Comparison of ENCODE assay signal across 10 cellular contexts in genomic region chr17:67082110-67082509, GRCh38. TPM values are rescaled to one million over a fixed set of nuclear protein-coding genes. Genes with fewer than 3 reads are reported as not detected.
A peak's percentile ranks its signal among the peaks of the same experiment; 100 is the strongest.
DNase-seq lines count a peak whose midpoint lies in the region; ATAC-seq, FAIRE-seq and TF ChIP-seq lines count a peak whose summit lies in the region.
"Had no signal": no experiment of that assay in that cellular context is flagged by ENCODE, and none has a peak within 500 bp of the region (broad histone marks: within the 10 kb centered on the region; RNA-seq: fewer than 3 reads in every experiment).

No MANE protein-coding gene starts in this region.

- TF ChIP-seq POLR2A in breast epithelium (IDR thresholded peaks at IDR 0.05), result no peak

- peak; percentile 37 for FAIRE-seq in GM19239 (lab: Jason Lieb, UNC)

- H3K4me1 ChIP-seq in breast epithelium, result no peaks in the 10 kb centered on the region

- no peaks in the 10 kb centered on the region for H3K36me3 Mint-ChIP-seq in activated naive CD8-positive, alpha-beta T cell
- peaks cover 46% of the 10 kb centered on the region for H3K36me3 Mint-ChIP-seq in osteocyte (ENCODE audit: unreplicated experiment)

- H3K36me3 ChIP-seq in GM06990 (ENCODE audit: control insufficient read depth, insufficient read depth, low read length), result peaks cover 2% of the 10 kb centered on the region
- H3K36me3 ChIP-seq in breast epithelium, result no peaks in the 10 kb centered on the region

- intact Hi-C loops in breast epithelium (cut with DNase I; ENCODE audit: low total_unique reads), result no loop called here

- H3K27ac Mint-ChIP-seq in activated naive CD8-positive, alpha-beta T cell, result peak overlapping the region; percentile 68
- no peak overlapping the region for H3K27ac Mint-ChIP-seq in osteocyte (ENCODE audit: unreplicated experiment)
- H3K27ac Mint-ChIP-seq: activated B cell treated with CpG ODN at 0.5 μM for 24 hours had no signal

- H3K27ac ChIP-seq in breast epithelium, result no peak overlapping the region

- ATAC-seq in HG03095 (IDR thresholded peaks at IDR 0.05; ENCODE audit: unreplicated experiment), result peak; percentile 76

- no peaks in the 10 kb centered on the region for H3K9me3 ChIP-seq in breast epithelium

- no peaks in the 10 kb centered on the region for H3K9me3 Mint-ChIP-seq in activated naive CD8-positive, alpha-beta T cell (ENCODE audit: low read depth)
- no peaks in the 10 kb centered on the region for H3K9me3 Mint-ChIP-seq in osteocyte (ENCODE audit: unreplicated experiment)
- H3K9me3 Mint-ChIP-seq: activated B cell treated with CpG ODN at 0.5 μM for 24 hours had no signal

- peaks cover 25% of the 10 kb centered on the region for H3K4me1 Mint-ChIP-seq in activated naive CD8-positive, alpha-beta T cell (ENCODE audit: low read depth)
- peaks cover 2% of the 10 kb centered on the region for H3K4me1 Mint-ChIP-seq in osteocyte (ENCODE audit: unreplicated experiment)

- H3K27me3 ChIP-seq in GM06990 (replicated peaks; ENCODE audit: control insufficient read depth, insufficient read depth, low read length), result no peaks in the 10 kb centered on the region
- no peaks in the 10 kb centered on the region for H3K27me3 ChIP-seq in breast epithelium

- peak; percentile 53 for DNase-seq in GM06990 (ENCODE audit: extremely low read depth, insufficient read length)
- DNase-seq in GM19239 (ENCODE audit: insufficient read length, low spot score), result peak; percentile 22
- no peak for DNase-seq in Ammon's horn (ENCODE audit: low spot score)
- no peak for DNase-seq in breast epithelium (ENCODE audit: low spot score in 2 of 2)
- no peak for DNase-seq in osteocyte (ENCODE audit: extremely low spot score, unreplicated experiment)
- no peak for DNase-seq in ecto neural progenitor cell (ENCODE audit: low spot score)
- DNase-seq: activated B cell treated with CpG ODN at 0.5 μM for 24 hours, NCI-H1694 had no signal

- no peaks in the 10 kb centered on the region for H3K27me3 Mint-ChIP-seq in activated naive CD8-positive, alpha-beta T cell
- H3K27me3 Mint-ChIP-seq in osteocyte (ENCODE audit: unreplicated experiment), result no peaks in the 10 kb centered on the region
- H3K27me3 Mint-ChIP-seq: activated B cell treated with CpG ODN at 0.5 μM for 24 hours had no signal

- peak overlapping the region; percentile 3 for H3K4me3 Mint-ChIP-seq in activated naive CD8-positive, alpha-beta T cell
- H3K4me3 Mint-ChIP-seq in osteocyte (ENCODE audit: unreplicated experiment), result no peak overlapping the region
- H3K4me3 Mint-ChIP-seq: activated B cell treated with CpG ODN at 0.5 μM for 24 hours had no signal

- H3K4me3 ChIP-seq in GM06990 (replicated peaks; ENCODE audit: low read depth, low read length) (no peak overlapping the region), breast epithelium (no peak overlapping the region)

- TF ChIP-seq CTCF in GM06990 (IDR thresholded peaks at IDR 0.05; ENCODE audit: insufficient read depth, low read length, poor library complexity, severe bottlenecking) (peak; percentile 48), breast epithelium (IDR thresholded peaks at IDR 0.05) (no peak), osteocyte (IDR thresholded peaks at IDR 0.05) (no peak)

RNA-seq across cellular contexts. Expression of gene CACNG1, which starts 37.8 kb away (rescaled TPM):
- not detected for total RNA-seq in breast epithelium
- not detected in 2 replicates for total RNA-seq in osteocyte
- total RNA-seq: activated B cell treated with CpG ODN at 0.5 μM for 24 hours had no signal

Comparison
In these comparisons a context has a peak if more than half of its experiments do, and no peak if none do; other contexts are left out.
1. DNase-seq: peak in GM06990 (single experiment) and GM19239 (single experiment); none in Ammon's horn (single experiment), breast epithelium (0 of 2), osteocyte (single experiment) and ecto neural progenitor cell (single experiment).